ENCODE assay signal across 15 cellular contexts in genomic region chr2:239386872-239387445, GRCh38.
"Had no signal": no experiment of that assay in that cellular context is flagged by ENCODE, and none has a peak within 500 bp of the region (broad histone marks: within the 10 kb centered on the region; RNA-seq: fewer than 3 reads in every experiment).

No MANE protein-coding gene starts in this region.

- H3K27ac ChIP-seq: breast epithelium, foreskin keratinocyte, thoracic aorta had no signal

- H3K9me3 ChIP-seq: breast epithelium, mucosa of descending colon, thoracic aorta had no signal

- ATAC-seq: activated T-helper 17 cell treated with anti-CD3 and anti-CD28 coated beads, Interleukin-2, amount 50 U/mL, for 72 hours; foreskin keratinocyte; mucosa of descending colon; natural killer cell; stimulated activated naive CD8-positive, alpha-beta T cell treated with anti-CD3 and anti-CD28 coated beads, Interleukin-15, amount 100 ng/mL, for 72 hours had no signal

- DNase-seq: activated CD4-positive, alpha-beta T cell treated with anti-CD3 and anti-CD28 coated beads, Interleukin-2, amount 10 ng/mL, durations not matched to agents 24 days and 14 days; activated naive CD4-positive, alpha-beta T cell treated with anti-CD3 and anti-CD28 coated beads, Interleukin-2, amount 50 U/mL, for 16 hours; activated T-cell treated with anti-CD3 and anti-CD28 coated beads for 4 hours; amniotic stem cell; foreskin keratinocyte; head of caudate nucleus; natural killer cell; stimulated activated CD4-positive, alpha-beta T cell treated with anti-CD3 and anti-CD28 coated beads, Interleukin-4, amount 100 ng/mL, for 1 hour; stimulated activated CD8-positive, alpha-beta memory T cell treated with anti-CD3 and anti-CD28 coated beads, Interleukin-4, amount 100 ng/mL, for 48 hours; stimulated activated naive CD8-positive, alpha-beta T cell treated with anti-CD3 and anti-CD28 coated beads, Interleukin-15, amount 100 ng/mL, for 72 hours had no signal

- H3K9me3 Mint-ChIP-seq: activated CD4-positive, alpha-beta T cell treated with anti-CD3 and anti-CD28 coated beads, Interleukin-2, amount 10 ng/mL, durations not matched to agents 24 days and 14 days; activated T-helper 17 cell treated with anti-CD3 and anti-CD28 coated beads, Interleukin-2, amount 50 U/mL, for 72 hours; natural killer cell; stimulated activated naive CD8-positive, alpha-beta T cell treated with anti-CD3 and anti-CD28 coated beads, Interleukin-15, amount 100 ng/mL, for 72 hours had no signal

- H3K4me3 Mint-ChIP-seq: activated B cell treated with CpG ODN at 0.5 μM for 24 hours; activated CD4-positive, alpha-beta T cell treated with anti-CD3 and anti-CD28 coated beads, Interleukin-2, amount 10 ng/mL, durations not matched to agents 24 days and 14 days; activated T-helper 17 cell treated with anti-CD3 and anti-CD28 coated beads, Interleukin-2, amount 50 U/mL, for 72 hours; natural killer cell; stimulated activated naive CD8-positive, alpha-beta T cell treated with anti-CD3 and anti-CD28 coated beads, Interleukin-15, amount 100 ng/mL, for 72 hours had no signal

- H3K4me1 ChIP-seq: breast epithelium, foreskin keratinocyte had no signal

- H3K27me3 ChIP-seq: breast epithelium, foreskin keratinocyte had no signal

- H3K36me3 Mint-ChIP-seq: natural killer cell had no signal

- H3K27me3 Mint-ChIP-seq: activated B cell treated with CpG ODN at 0.5 μM for 24 hours; activated CD4-positive, alpha-beta T cell treated with anti-CD3 and anti-CD28 coated beads, Interleukin-2, amount 10 ng/mL, durations not matched to agents 24 days and 14 days; activated T-helper 17 cell treated with anti-CD3 and anti-CD28 coated beads, Interleukin-2, amount 50 U/mL, for 72 hours; stimulated activated naive CD8-positive, alpha-beta T cell treated with anti-CD3 and anti-CD28 coated beads, Interleukin-15, amount 100 ng/mL, for 72 hours had no signal

- H3K27ac Mint-ChIP-seq: activated B cell treated with CpG ODN at 0.5 μM for 24 hours; activated CD4-positive, alpha-beta T cell treated with anti-CD3 and anti-CD28 coated beads, Interleukin-2, amount 10 ng/mL, durations not matched to agents 24 days and 14 days; activated T-helper 17 cell treated with anti-CD3 and anti-CD28 coated beads, Interleukin-2, amount 50 U/mL, for 72 hours; stimulated activated naive CD8-positive, alpha-beta T cell treated with anti-CD3 and anti-CD28 coated beads, Interleukin-15, amount 100 ng/mL, for 72 hours had no signal

- H3K4me3 ChIP-seq: breast epithelium, mucosa of descending colon, thoracic aorta had no signal

- H3K36me3 ChIP-seq: breast epithelium had no signal
